Comparison of ENCODE assay signal across 7 cellular contexts in the genomic region with DNA sequence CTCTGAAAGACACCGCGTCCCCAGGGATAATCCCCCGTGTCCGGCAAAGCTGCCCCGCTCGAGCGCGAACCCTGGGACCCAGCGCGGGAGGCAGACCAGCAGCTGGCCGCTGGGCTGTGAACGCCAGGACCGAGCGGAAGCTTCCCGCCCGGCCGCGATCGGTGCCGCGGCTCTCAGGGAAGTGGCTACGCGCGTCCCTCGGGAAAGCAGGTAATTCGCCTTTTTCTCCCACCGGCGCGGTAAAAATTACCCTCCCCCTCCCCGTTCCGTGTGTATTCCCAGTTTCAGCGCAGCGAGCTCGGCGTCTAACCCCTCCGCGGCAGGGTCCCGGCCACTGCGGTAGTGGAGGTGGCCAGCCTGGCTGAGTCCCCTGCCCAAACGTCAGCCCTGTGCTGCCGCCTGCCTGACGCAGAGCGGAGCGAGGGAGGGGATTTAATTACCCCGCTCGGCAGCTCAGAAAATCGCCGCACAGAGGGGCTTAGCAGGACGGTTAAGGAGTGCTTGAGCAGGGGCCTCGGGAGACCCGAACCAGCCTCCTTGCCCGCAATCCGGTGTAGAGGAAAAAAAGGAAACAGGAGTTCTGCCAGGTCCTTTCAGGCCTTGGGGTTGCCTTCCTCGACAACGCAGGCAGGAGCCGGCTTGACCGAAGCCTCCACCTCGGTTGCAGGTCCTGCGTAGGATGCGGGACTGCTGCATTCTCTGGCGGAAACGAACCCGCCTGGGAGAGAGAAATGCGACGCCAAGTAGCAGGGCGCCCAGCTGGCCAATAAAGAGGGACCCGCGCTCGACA. TPM values are rescaled to one million over a fixed set of nuclear protein-coding genes. Genes with fewer than 3 reads are reported as not detected.
DNase-seq lines count a peak whose midpoint lies in the region; ATAC-seq, FAIRE-seq and TF ChIP-seq lines count a peak whose summit lies in the region.

No MANE protein-coding gene starts in this region.

- TF ChIP-seq CTCF in kidney (IDR thresholded peaks at IDR 0.05; ENCODE audit: borderline replicate concordance, extremely low read depth, insufficient read depth) = no peak

- FAIRE-seq in kidney (lab: Jason Lieb, UNC) = no peak

- intact Hi-C loops in kidney (cut with DNase I) = loop anchor here (10.0 kb wide), 1 partner anchor 315 kb away; no protein-coding TSS in a partner anchor

- peak overlapping the region; percentile 65 to 78 for H3K4me3 ChIP-seq in kidney (ENCODE audit: low read length in 2 of 2)

- peaks cover 0 to 3% of the 10 kb centered on the region in 2 donors for H3K36me3 ChIP-seq in kidney (ENCODE audit: control insufficient read depth in 1 of 2, insufficient read depth in 2 of 2, low read length in 2 of 2)

- H3K9ac ChIP-seq in kidney (ENCODE audit: low read length in 2 of 2) = peak overlapping the region; percentile 56 to 58

- DNase-seq in Daoy (ENCODE audit: low read depth) = peak; percentile 63
- peak; percentile 84 for DNase-seq in NCI-H146 (lab: John Stamatoyannopoulos, UW)
- peak; percentile 51 for DNase-seq in astrocyte of the hippocampus (ENCODE audit: low read depth, low spot score)
- peak; percentile 84 for DNase-seq in kidney
- peak; percentile 7 for DNase-seq in stimulated activated naive CD4-positive, alpha-beta T cell treated with Interleukin-2 at 50 U/mL for 16 hours (lab: John Stamatoyannopoulos, UW)

- H3K9me3 ChIP-seq in kidney (ENCODE audit: control insufficient read depth in 1 of 2, low read length in 2 of 2) = no peaks in the 10 kb centered on the region

- H3K27ac ChIP-seq in kidney (ENCODE audit: low read depth in 2 of 2, low read length in 2 of 2) = peak overlapping the region; percentile 85 to 90

- H3K4me1 ChIP-seq in kidney (ENCODE audit: control insufficient read depth in 1 of 2, insufficient read depth in 1 of 2, low read depth in 1 of 2, low read length in 2 of 2) = peaks cover 0 to 15% of the 10 kb centered on the region in 2 donors

- no peak for ATAC-seq in GM21723 (IDR thresholded peaks at IDR 0.05; ENCODE audit: unreplicated experiment)
- ATAC-seq in GM21737 (IDR thresholded peaks at IDR 0.05; ENCODE audit: unreplicated experiment) = no peak

RNA-seq across cellular contexts. Expression of a gene that starts 2.9 kb away (rescaled TPM):
- total RNA-seq in Daoy (2014; rRNA removed; shearing (Covaris generic)) = 7.5 and 12.2 TPM in 2 replicates
- total RNA-seq in kidney = 31.4 TPM
- 22.9 TPM for polyA plus RNA-seq in kidney (ENCODE audit: insufficient read depth, low read depth, low replicate concordance)

RNA-seq across cellular contexts. Expression of a gene that starts 23.4 kb away (rescaled TPM):
- total RNA-seq in Daoy (2014; rRNA removed; shearing (Covaris generic)) = not detected in 2 replicates
- not detected for total RNA-seq in kidney
- not detected for polyA plus RNA-seq in kidney (ENCODE audit: insufficient read depth, low read depth, low replicate concordance)

Comparison
In these comparisons a context has a peak if more than half of its experiments do, and no peak if none do; other contexts are left out.
1. DNase-seq: peak in every context shown above with its lines; median percentile 84 in NCI-H146; 84 in kidney; 63 in Daoy; 51 in astrocyte of the hippocampus; 7 in stimulated activated naive CD4-positive, alpha-beta T cell treated with Interleukin-2 at 50 U/mL for 16 hours.